Comparison of ENCODE assay signal across 8 cellular contexts in genomic region chr4:55949480-55949802, GRCh38. TPM values are rescaled to one million over a fixed set of nuclear protein-coding genes. Genes with fewer than 3 reads are reported as not detected.
DNase-seq lines count a peak whose midpoint lies in the region; ATAC-seq and TF ChIP-seq lines count a peak whose summit lies in the region.

No MANE protein-coding gene starts in this region.

- H3K4me3 Mint-ChIP-seq in progenitor cell of endocrine pancreas (ENCODE audit: low read depth): peak overlapping the region; percentile 90

- no peak for ATAC-seq in GM19395 (IDR thresholded peaks at IDR 0.05; ENCODE audit: unreplicated experiment)

- peak overlapping the region; percentile 99 for H3K27ac ChIP-seq in RWPE1

- DNase-seq in GM06990 (ENCODE audit: extremely low read depth, insufficient read length) (no peak), RWPE1 (ENCODE audit: low spot score) (no peak), epithelial cell of proximal tubule (ENCODE audit: low read depth) (no peak), progenitor cell of endocrine pancreas (ENCODE audit: low spot score, unreplicated experiment) (no peak), DMS53 (lab: John Stamatoyannopoulos, UW) (no peak), DMS153 treated with DMSO at 0.1 percent for 48 hours (lab: John Stamatoyannopoulos, UW; ENCODE audit: unreplicated experiment) (no peak), posterior vena cava (ENCODE audit: low spot score) (no peak)

- peaks cover 12% of the 10 kb centered on the region for H3K4me1 Mint-ChIP-seq in progenitor cell of endocrine pancreas (ENCODE audit: low read depth)

- no peaks in the 10 kb centered on the region for H3K36me3 ChIP-seq in GM06990 (ENCODE audit: control insufficient read depth, insufficient read depth, low read length)

- no peaks in the 10 kb centered on the region for H3K27me3 ChIP-seq in GM06990 (replicated peaks; ENCODE audit: control insufficient read depth, insufficient read depth, low read length)

- H3K9me3 Mint-ChIP-seq in progenitor cell of endocrine pancreas (ENCODE audit: low read depth): no peaks in the 10 kb centered on the region

- CTCF ChIA-PET in RWPE1 (lab: Yijun Ruan, JAX): interaction anchor here (0.5 to 1.3 kb wide), 6 partner anchors 8 to 605 kb away, joined by 3 to 8 read pairs (median 4); partner anchors contain the start of gene AASDH

- H3K27me3 Mint-ChIP-seq in progenitor cell of endocrine pancreas: no peaks in the 10 kb centered on the region

- peaks cover 4% of the 10 kb centered on the region for H3K36me3 Mint-ChIP-seq in progenitor cell of endocrine pancreas (ENCODE audit: insufficient read depth)

- POLR2A ChIA-PET in RWPE1 (lab: Yijun Ruan, JAX; ENCODE audit: low non-redundant PET): no interaction called here

- H3K4me3 ChIP-seq in GM06990 (replicated peaks; ENCODE audit: low read depth, low read length) (peak overlapping the region; percentile 83), epithelial cell of proximal tubule (ENCODE audit: low read depth, low read length) (peak overlapping the region; percentile 78)

- TF ChIP-seq CTCF in GM06990 (IDR thresholded peaks at IDR 0.05; ENCODE audit: insufficient read depth, low read length, poor library complexity, severe bottlenecking) (no peak), RWPE1 (conservative IDR thresholded peaks at IDR 0.05; ENCODE audit: low read depth) (no peak), epithelial cell of proximal tubule (conservative IDR thresholded peaks at IDR 0.05; ENCODE audit: low read depth, low read length) (no peak), progenitor cell of endocrine pancreas (IDR thresholded peaks at IDR 0.05; ENCODE audit: unreplicated experiment) (no peak)

- H3K27ac Mint-ChIP-seq in progenitor cell of endocrine pancreas: peak overlapping the region; percentile 96

- intact Hi-C loops in posterior vena cava (cut with DNase I): no loop called here

RNA-seq across cellular contexts. Expression of gene CEP135, which starts 0.7 kb away (rescaled TPM):
- total RNA-seq in epithelial cell of proximal tubule: 5.7 and 7.8 TPM in 2 replicates
- total RNA-seq in progenitor cell of endocrine pancreas: 14.5 and 15.5 TPM in 2 replicates
- 1 to 10 TPM; 6.8 to 7.3 TPM for total RNA-seq in posterior vena cava
